ENCODE assay signal across 1 cellular context in genomic region chr4:87006531-87007344, GRCh38.
TF ChIP-seq lines count a peak whose summit lies in the region.

No MANE protein-coding gene starts in this region.

TF ChIP-seq in HEK293, 187 proteins besides CTCF, POLR2A, EP300 and RAD21 (continued from another document and continues in another):
- TF ChIP-seq ZSCAN18 (tag by site-specific recombination; IDR thresholded peaks at IDR 0.05) (no peak), ZNF391 (tag by site-specific recombination; IDR thresholded peaks at IDR 0.05; ENCODE audit: borderline replicate concordance, low read depth) (no peak), KLF8 (tag by site-specific recombination; IDR thresholded peaks at IDR 0.05) (peak; percentile 48; the same call in 1 of the 2 replicates), ZBTB44 (tag by site-specific recombination; IDR thresholded peaks at IDR 0.05) (peak; percentile 21; the same call in 1 of the 2 replicates), ZNF23 (tag by site-specific recombination; IDR thresholded peaks at IDR 0.05; ENCODE audit: borderline replicate concordance) (no peak), ZBTB7A (tag by site-specific recombination; IDR thresholded peaks at IDR 0.05; ENCODE audit: low read depth) (no peak), ZNF623 (tag by site-specific recombination; IDR thresholded peaks at IDR 0.05) (no peak), KLF7 (tag by site-specific recombination; IDR thresholded peaks at IDR 0.05; ENCODE audit: borderline replicate concordance) (peak; percentile 57; the same call in 1 of the 2 replicates), ZNF518A (tag by site-specific recombination; conservative IDR thresholded peaks at IDR 0.05; ENCODE audit: low read depth) (no peak), ZXDB (tag by site-specific recombination; IDR thresholded peaks at IDR 0.05) (0 out of 2 replicates have a peak, but pooled peaks have one; percentile 75), ZNF555 (tag by site-specific recombination; conservative IDR thresholded peaks at IDR 0.05) (no peak), ZNF24 (tag by site-specific recombination; IDR thresholded peaks at IDR 0.05) (no peak; the same call in 1 of the 2 replicates), ZFP69B (tag by site-specific recombination; IDR thresholded peaks at IDR 0.05) (peak; percentile 93), ATF2 (tag by site-specific recombination; IDR thresholded peaks at IDR 0.05; ENCODE audit: low read depth) (no peak), WT1 (tag by site-specific recombination; IDR thresholded peaks at IDR 0.05) (0 out of 2 replicates have a peak, but pooled peaks have one; percentile 38), ZNF561 (tag by site-specific recombination; IDR thresholded peaks at IDR 0.05; ENCODE audit: borderline replicate concordance) (0 out of 2 replicates have a peak, but pooled peaks have one; percentile 31)
- TF ChIP-seq, protein P1, sequence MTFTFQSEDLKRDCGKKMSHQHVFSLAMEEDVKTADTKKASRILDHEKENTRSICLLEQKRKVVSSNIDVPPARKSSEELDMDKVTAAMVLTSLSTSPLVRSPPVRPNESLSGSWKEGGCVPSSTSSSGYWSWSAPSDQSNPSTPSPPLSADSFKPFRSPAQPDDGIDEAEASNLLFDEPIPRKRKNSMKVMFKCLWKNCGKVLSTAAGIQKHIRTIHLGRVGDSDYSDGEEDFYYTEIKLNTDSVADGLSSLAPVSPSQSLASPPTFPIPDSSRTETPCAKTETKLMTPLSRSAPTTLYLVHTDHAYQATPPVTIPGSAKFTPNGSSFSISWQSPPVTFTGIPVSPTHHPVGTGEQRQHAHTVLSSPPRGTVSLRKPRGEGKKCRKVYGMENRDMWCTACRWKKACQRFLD (tag by site-specific recombination; IDR thresholded peaks at IDR 0.05): no peak
- TF ChIP-seq, protein P2, sequence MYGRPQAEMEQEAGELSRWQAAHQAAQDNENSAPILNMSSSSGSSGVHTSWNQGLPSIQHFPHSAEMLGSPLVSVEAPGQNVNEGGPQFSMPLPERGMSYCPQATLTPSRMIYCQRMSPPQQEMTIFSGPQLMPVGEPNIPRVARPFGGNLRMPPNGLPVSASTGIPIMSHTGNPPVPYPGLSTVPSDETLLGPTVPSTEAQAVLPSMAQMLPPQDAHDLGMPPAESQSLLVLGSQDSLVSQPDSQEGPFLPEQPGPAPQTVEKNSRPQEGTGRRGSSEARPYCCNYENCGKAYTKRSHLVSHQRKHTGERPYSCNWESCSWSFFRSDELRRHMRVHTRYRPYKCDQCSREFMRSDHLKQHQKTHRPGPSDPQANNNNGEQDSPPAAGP (tag by site-specific recombination; IDR thresholded peaks at IDR 0.05): peak; percentile 71
- TF ChIP-seq, protein P3, sequence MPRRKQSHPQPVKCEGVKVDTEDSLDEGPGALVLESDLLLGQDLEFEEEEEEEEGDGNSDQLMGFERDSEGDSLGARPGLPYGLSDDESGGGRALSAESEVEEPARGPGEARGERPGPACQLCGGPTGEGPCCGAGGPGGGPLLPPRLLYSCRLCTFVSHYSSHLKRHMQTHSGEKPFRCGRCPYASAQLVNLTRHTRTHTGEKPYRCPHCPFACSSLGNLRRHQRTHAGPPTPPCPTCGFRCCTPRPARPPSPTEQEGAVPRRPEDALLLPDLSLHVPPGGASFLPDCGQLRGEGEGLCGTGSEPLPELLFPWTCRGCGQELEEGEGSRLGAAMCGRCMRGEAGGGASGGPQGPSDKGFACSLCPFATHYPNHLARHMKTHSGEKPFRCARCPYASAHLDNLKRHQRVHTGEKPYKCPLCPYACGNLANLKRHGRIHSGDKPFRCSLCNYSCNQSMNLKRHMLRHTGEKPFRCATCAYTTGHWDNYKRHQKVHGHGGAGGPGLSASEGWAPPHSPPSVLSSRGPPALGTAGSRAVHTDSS (tag by site-specific recombination; IDR thresholded peaks at IDR 0.05): no peak
- TF ChIP-seq, protein P4, sequence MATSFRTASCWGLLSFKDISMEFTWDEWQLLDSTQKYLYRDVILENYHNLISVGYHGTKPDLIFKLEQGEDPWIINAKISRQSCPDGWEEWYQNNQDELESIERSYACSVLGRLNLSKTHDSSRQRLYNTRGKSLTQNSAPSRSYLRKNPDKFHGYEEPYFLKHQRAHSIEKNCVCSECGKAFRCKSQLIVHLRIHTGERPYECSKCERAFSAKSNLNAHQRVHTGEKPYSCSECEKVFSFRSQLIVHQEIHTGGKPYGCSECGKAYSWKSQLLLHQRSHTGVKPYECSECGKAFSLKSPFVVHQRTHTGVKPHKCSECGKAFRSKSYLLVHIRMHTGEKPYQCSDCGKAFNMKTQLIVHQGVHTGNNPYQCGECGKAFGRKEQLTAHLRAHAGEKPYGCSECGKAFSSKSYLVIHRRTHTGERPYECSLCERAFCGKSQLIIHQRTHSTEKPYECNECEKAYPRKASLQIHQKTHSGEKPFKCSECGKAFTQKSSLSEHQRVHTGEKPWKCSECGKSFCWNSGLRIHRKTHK (tag by site-specific recombination; IDR thresholded peaks at IDR 0.05): no peak
- TF ChIP-seq, protein P5, sequence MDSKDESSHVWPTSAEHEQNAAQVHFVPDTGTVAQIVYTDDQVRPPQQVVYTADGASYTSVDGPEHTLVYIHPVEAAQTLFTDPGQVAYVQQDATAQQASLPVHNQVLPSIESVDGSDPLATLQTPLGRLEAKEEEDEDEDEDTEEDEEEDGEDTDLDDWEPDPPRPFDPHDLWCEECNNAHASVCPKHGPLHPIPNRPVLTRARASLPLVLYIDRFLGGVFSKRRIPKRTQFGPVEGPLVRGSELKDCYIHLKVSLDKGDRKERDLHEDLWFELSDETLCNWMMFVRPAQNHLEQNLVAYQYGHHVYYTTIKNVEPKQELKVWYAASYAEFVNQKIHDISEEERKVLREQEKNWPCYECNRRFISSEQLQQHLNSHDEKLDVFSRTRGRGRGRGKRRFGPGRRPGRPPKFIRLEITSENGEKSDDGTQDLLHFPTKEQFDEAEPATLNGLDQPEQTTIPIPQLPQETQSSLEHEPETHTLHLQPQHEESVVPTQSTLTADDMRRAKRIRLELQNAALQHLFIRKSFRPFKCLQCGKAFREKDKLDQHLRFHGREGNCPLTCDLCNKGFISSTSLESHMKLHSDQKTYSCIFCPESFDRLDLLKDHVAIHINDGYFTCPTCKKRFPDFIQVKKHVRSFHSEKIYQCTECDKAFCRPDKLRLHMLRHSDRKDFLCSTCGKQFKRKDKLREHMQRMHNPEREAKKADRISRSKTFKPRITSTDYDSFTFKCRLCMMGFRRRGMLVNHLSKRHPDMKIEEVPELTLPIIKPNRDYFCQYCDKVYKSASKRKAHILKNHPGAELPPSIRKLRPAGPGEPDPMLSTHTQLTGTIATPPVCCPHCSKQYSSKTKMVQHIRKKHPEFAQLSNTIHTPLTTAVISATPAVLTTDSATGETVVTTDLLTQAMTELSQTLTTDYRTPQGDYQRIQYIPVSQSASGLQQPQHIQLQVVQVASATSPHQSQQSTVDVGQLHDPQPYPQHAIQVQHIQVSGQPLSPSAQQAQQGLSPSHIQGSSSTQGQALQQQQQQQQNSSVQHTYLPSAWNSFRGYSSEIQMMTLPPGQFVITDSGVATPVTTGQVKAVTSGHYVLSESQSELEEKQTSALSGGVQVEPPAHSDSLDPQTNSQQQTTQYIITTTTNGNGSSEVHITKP (tag by site-specific recombination; IDR thresholded peaks at IDR 0.05): peak; percentile 99
- TF ChIP-seq, protein P6, sequence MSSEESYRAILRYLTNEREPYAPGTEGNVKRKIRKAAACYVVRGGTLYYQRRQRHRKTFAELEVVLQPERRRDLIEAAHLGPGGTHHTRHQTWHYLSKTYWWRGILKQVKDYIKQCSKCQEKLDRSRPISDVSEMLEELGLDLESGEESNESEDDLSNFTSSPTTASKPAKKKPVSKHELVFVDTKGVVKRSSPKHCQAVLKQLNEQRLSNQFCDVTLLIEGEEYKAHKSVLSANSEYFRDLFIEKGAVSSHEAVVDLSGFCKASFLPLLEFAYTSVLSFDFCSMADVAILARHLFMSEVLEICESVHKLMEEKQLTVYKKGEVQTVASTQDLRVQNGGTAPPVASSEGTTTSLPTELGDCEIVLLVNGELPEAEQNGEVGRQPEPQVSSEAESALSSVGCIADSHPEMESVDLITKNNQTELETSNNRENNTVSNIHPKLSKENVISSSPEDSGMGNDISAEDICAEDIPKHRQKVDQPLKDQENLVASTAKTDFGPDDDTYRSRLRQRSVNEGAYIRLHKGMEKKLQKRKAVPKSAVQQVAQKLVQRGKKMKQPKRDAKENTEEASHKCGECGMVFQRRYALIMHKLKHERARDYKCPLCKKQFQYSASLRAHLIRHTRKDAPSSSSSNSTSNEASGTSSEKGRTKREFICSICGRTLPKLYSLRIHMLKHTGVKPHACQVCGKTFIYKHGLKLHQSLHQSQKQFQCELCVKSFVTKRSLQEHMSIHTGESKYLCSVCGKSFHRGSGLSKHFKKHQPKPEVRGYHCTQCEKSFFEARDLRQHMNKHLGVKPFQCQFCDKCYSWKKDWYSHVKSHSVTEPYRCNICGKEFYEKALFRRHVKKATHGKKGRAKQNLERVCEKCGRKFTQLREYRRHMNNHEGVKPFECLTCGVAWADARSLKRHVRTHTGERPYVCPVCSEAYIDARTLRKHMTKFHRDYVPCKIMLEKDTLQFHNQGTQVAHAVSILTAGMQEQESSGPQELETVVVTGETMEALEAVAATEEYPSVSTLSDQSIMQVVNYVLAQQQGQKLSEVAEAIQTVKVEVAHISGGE (tag by site-specific recombination; conservative IDR thresholded peaks at IDR 0.05; ENCODE audit: low read depth): no peak
